8 cellular contexts compared by ENCODE assay signal in the genomic region with DNA sequence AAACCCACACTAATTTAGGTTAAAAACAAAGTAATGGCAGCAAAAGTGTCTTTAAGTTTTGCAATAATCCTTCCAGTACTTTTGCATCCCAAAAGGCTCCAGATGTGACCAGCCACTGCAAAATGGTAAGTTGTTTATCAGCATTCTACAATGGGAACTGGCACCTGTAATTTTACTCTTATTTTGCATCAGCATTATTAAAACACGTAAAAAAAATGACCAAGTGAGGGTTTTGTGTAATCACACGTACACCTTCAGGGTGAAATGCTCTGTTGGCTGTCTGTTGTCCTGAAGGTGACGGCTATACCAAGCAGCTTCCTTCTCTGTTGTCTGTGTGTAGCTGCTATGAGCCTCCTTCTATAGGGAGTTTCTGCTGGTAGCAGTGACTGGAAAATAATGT. TPM values are rescaled to one million over a fixed set of nuclear protein-coding genes. Genes with fewer than 3 reads are reported as not detected.
DNase-seq lines count a peak whose midpoint lies in the region; ATAC-seq, FAIRE-seq and TF ChIP-seq lines count a peak whose summit lies in the region.

No MANE protein-coding gene starts in this region.

- CTCF ChIA-PET in endothelial cell of umbilical vein (lab: Charles Lee), result interaction anchor here (1.0 to 3.8 kb wide), 8 partner anchors 8 to 378 kb away, joined by 3 to 27 read pairs (median 4); a partner anchor contains a TSS

- H3K36me3 ChIP-seq in endothelial cell of umbilical vein (ENCODE audit: control insufficient read depth in 2 of 2, extremely low read depth in 1 of 2, insufficient read depth in 2 of 2, low read length in 2 of 2), result no peaks in the 10 kb centered on the region

- peak overlapping the region; percentile 98 to 99 (median 98) for H3K27ac Mint-ChIP-seq in nephron
- no peak overlapping the region for H3K27ac Mint-ChIP-seq in activated T-helper 1 cell treated with anti-CD3 and anti-CD28 coated beads, Interleukin-12 subunit alpha, Interleukin-12 subunit beta, Interleukin-2, Interleukin-4 antibody, amounts not matched to agents 30 ng/mL and 10 ng/mL and 1 ng/mL, durations not matched to agents 14 hours and 24 hours and 36 hours

- H3K4me3 Mint-ChIP-seq in nephron, result peak overlapping the region; percentile 5 to 51 (median 20)
- H3K4me3 Mint-ChIP-seq in activated T-helper 1 cell treated with anti-CD3 and anti-CD28 coated beads, Interleukin-12 subunit alpha, Interleukin-12 subunit beta, Interleukin-2, Interleukin-4 antibody, amounts not matched to agents 30 ng/mL and 10 ng/mL and 1 ng/mL, durations not matched to agents 14 hours and 24 hours and 36 hours, result no peak overlapping the region

- H3K4me1 ChIP-seq in endothelial cell of umbilical vein (ENCODE audit: control insufficient read depth, extremely low read depth, insufficient read depth, low read length), result no peaks in the 10 kb centered on the region

- H4K20me1 ChIP-seq in endothelial cell of umbilical vein (replicated peaks; ENCODE audit: control insufficient read depth, extremely low read depth, insufficient read depth, low read length), result no peaks in the 10 kb centered on the region

- H3K27me3 Mint-ChIP-seq in nephron (ENCODE audit: low read depth), result no peaks in the 10 kb centered on the region
- no peaks in the 10 kb centered on the region for H3K27me3 Mint-ChIP-seq in activated T-helper 1 cell treated with anti-CD3 and anti-CD28 coated beads, Interleukin-12 subunit alpha, Interleukin-12 subunit beta, Interleukin-2, Interleukin-4 antibody, amounts not matched to agents 30 ng/mL and 10 ng/mL and 1 ng/mL, durations not matched to agents 14 hours and 24 hours and 36 hours (ENCODE audit: insufficient read depth)

- intact Hi-C loops in endothelial cell of umbilical vein (cut with micrococcal nuclease), result loop anchor here (1.0 kb wide), 3 partner anchors 37 to 363 kb away; a partner anchor contains a TSS
- intact Hi-C loops in activated T-helper 1 cell treated with anti-CD3 and anti-CD28 coated beads, Interleukin-12 subunit alpha, Interleukin-12 subunit beta, Interleukin-2, Interleukin-4 antibody, amounts not matched to agents 30 ng/mL and 10 ng/mL and 1 ng/mL, durations not matched to agents 14 hours and 24 hours and 36 hours (cut with micrococcal nuclease), result no loop called here

- H3K9ac ChIP-seq in endothelial cell of umbilical vein (replicated peaks; ENCODE audit: extremely low read depth, insufficient read depth, low read length), result no peak overlapping the region

- no peak for FAIRE-seq in endothelial cell of umbilical vein (lab: Jason Lieb, UNC)

- POLR2A ChIA-PET in endothelial cell of umbilical vein (lab: Charles Lee), result interaction anchor here (1.7 kb wide), 1 partner anchor 64 kb away, joined by 3 read pairs; no protein-coding TSS in a partner anchor

- H3K27me3 ChIP-seq in endothelial cell of umbilical vein (ENCODE audit: control insufficient read depth in 2 of 2, insufficient read depth in 2 of 2, low read length in 2 of 2), result no peaks in the 10 kb centered on the region

- no peaks in the 10 kb centered on the region for H3K9me1 ChIP-seq in endothelial cell of umbilical vein (replicated peaks; ENCODE audit: control insufficient read depth, extremely low read depth, insufficient read depth, low read length)

- no peak overlapping the region for H3K4me2 ChIP-seq in endothelial cell of umbilical vein (ENCODE audit: insufficient read depth, low read length)

- no peak overlapping the region for H2AFZ ChIP-seq in endothelial cell of umbilical vein (ENCODE audit: low read depth, low read length)

- no peaks in the 10 kb centered on the region for H3K79me2 ChIP-seq in endothelial cell of umbilical vein (ENCODE audit: control insufficient read depth, insufficient read depth, low read length)

- H3K9me3 Mint-ChIP-seq in nephron, result no peaks in the 10 kb centered on the region
- no peaks in the 10 kb centered on the region for H3K9me3 Mint-ChIP-seq in activated T-helper 1 cell treated with anti-CD3 and anti-CD28 coated beads, Interleukin-12 subunit alpha, Interleukin-12 subunit beta, Interleukin-2, Interleukin-4 antibody, amounts not matched to agents 30 ng/mL and 10 ng/mL and 1 ng/mL, durations not matched to agents 14 hours and 24 hours and 36 hours

- H3K27ac ChIP-seq in endothelial cell of umbilical vein (ENCODE audit: insufficient read depth, low read depth, low read length), result no peak overlapping the region

- TF ChIP-seq CTCF in endothelial cell of umbilical vein (IDR thresholded peaks at IDR 0.05; ENCODE audit: extremely low read depth in 1 of 2, insufficient read depth in 1 of 2, low read depth in 1 of 2, low read length in 2 of 2) (no peak), nephron (IDR thresholded peaks at IDR 0.05; ENCODE audit: unreplicated experiment in 3 of 3) (no peak)

- no peaks in the 10 kb centered on the region for H3K36me3 Mint-ChIP-seq in nephron (ENCODE audit: low read depth)
- no peaks in the 10 kb centered on the region for H3K36me3 Mint-ChIP-seq in activated T-helper 1 cell treated with anti-CD3 and anti-CD28 coated beads, Interleukin-12 subunit alpha, Interleukin-12 subunit beta, Interleukin-2, Interleukin-4 antibody, amounts not matched to agents 30 ng/mL and 10 ng/mL and 1 ng/mL, durations not matched to agents 14 hours and 24 hours and 36 hours (ENCODE audit: low read depth)

- no peak for ATAC-seq in GM21737 (IDR thresholded peaks at IDR 0.05; ENCODE audit: unreplicated experiment)

- DNase-seq in Ammon's horn (ENCODE audit: low spot score), result peak; percentile 59
- DNase-seq in NCI-H1105 treated with DMSO at 0.1 percent for 48 hours (lab: John Stamatoyannopoulos, UW), result peak; percentile 77
- peak; percentile 77 for DNase-seq in endothelial cell of umbilical vein (ENCODE audit: low read depth, low spot score)
- DNase-seq in activated T-helper 1 cell treated with anti-CD3 and anti-CD28 coated beads, Interleukin-12 subunit alpha, Interleukin-12 subunit beta, Interleukin-2, Interleukin-4 antibody, amounts not matched to agents 30 ng/mL and 10 ng/mL and 1 ng/mL, durations not matched to agents 14 hours and 24 hours and 36 hours (ENCODE audit: low spot score), result no peak
- no peak for DNase-seq in effector CD4-positive, alpha-beta T cell
- DNase-seq in HK-2 (ENCODE audit: unreplicated experiment), result no peak

- H3K4me3 ChIP-seq in endothelial cell of umbilical vein (replicated peaks in 1 of 3; ENCODE audit: insufficient read depth in 1 of 3, low read depth in 1 of 3, low read length in 3 of 3), result no peak overlapping the region

- dilution Hi-C loops in endothelial cell of umbilical vein (cut with MboI; ENCODE audit: extremely low pct_ligation_motif_present, low sequenced_read_pairs), result no loop called here

- H3K4me1 Mint-ChIP-seq in nephron, result peaks cover 46% of the 10 kb centered on the region
- H3K4me1 Mint-ChIP-seq in activated T-helper 1 cell treated with anti-CD3 and anti-CD28 coated beads, Interleukin-12 subunit alpha, Interleukin-12 subunit beta, Interleukin-2, Interleukin-4 antibody, amounts not matched to agents 30 ng/mL and 10 ng/mL and 1 ng/mL, durations not matched to agents 14 hours and 24 hours and 36 hours (ENCODE audit: low read depth), result peaks cover 7% of the 10 kb centered on the region

- H3K9me3 ChIP-seq in endothelial cell of umbilical vein (replicated peaks; ENCODE audit: control insufficient read depth, insufficient read depth, low read length), result no peaks in the 10 kb centered on the region

- BruUV-seq in endothelial cell of umbilical vein (replicated peaks; lab: Mats Ljungman, UMichigan), result no TSS peak

- no peak for TF ChIP-seq POLR2A in endothelial cell of umbilical vein (IDR thresholded peaks at IDR 0.05; ENCODE audit: low read depth, low read length)

TF ChIP-seq in endothelial cell of umbilical vein, 7 proteins besides CTCF, POLR2A, EP300 and RAD21:
- TF ChIP-seq GATA2 (IDR thresholded peaks at IDR 0.05; ENCODE audit: insufficient read depth, insufficient read length, low read depth, low read length) (no peak), FOS (IDR thresholded peaks at IDR 0.05; ENCODE audit: borderline replicate concordance, insufficient read depth, low read length) (no peak), JUN (IDR thresholded peaks at IDR 0.05; ENCODE audit: borderline replicate concordance, insufficient read depth, insufficient read length, low read depth) (no peak), MYC (IDR thresholded peaks at IDR 0.05; ENCODE audit: low read depth, low read length) (no peak), EZH2 (IDR thresholded peaks at IDR 0.05; ENCODE audit: borderline replicate concordance, low read depth, low read length, severe bottlenecking) (no peak), POLR2AphosphoS5 (IDR thresholded peaks at IDR 0.05; ENCODE audit: insufficient read depth, low read depth, low read length) (no peak)
- TF ChIP-seq, protein P1, sequence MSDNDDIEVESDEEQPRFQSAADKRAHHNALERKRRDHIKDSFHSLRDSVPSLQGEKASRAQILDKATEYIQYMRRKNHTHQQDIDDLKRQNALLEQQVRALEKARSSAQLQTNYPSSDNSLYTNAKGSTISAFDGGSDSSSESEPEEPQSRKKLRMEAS (IDR thresholded peaks at IDR 0.05; ENCODE audit: insufficient read depth, insufficient read length), result no peak

RNA-seq across cellular contexts. Expression of a gene that starts 36.9 kb away (rescaled TPM):
- total RNA-seq in endothelial cell of umbilical vein, result 7.9 and 9.6 TPM in 2 replicates
- polyA plus RNA-seq in endothelial cell of umbilical vein, result 11.3 and 11.5 TPM in 2 replicates
- 14.5 and 14.9 TPM in 2 replicates for polyA plus RNA-seq in endothelial cell of umbilical vein (2011; cell fraction: cytosol; rRNA removed)
- 19.1 and 23.3 TPM in 2 replicates for polyA plus RNA-seq in endothelial cell of umbilical vein (2011; cell fraction: nucleus; rRNA removed)
- 9.3 and 10.5 TPM in 2 replicates for polyA plus RNA-seq in endothelial cell of umbilical vein (2012)
- 15.7 and 16.4 TPM in 2 replicates for polyA minus RNA-seq in endothelial cell of umbilical vein
- polyA minus RNA-seq in endothelial cell of umbilical vein (2011; cell fraction: cytosol; rRNA and poly(A)+ RNA removed), result 5.9 TPM
- 16.5 and 21.1 TPM in 2 replicates for polyA minus RNA-seq in endothelial cell of umbilical vein (2011; cell fraction: nucleus; rRNA and poly(A)+ RNA removed)
- total RNA-seq in activated T-helper 1 cell treated with anti-CD3 and anti-CD28 coated beads, Interleukin-12 subunit alpha, Interleukin-12 subunit beta, Interleukin-2, Interleukin-4 antibody, amounts not matched to agents 30 ng/mL and 10 ng/mL and 1 ng/mL, durations not matched to agents 14 hours and 24 hours and 36 hours, result 8.4 and 12.7 TPM in 2 replicates

Comparison
In these comparisons a context has a peak if more than half of its experiments do, and no peak if none do; other contexts are left out.
1. DNase-seq: peak in Ammon's horn (single experiment), NCI-H1105 treated with DMSO at 0.1 percent for 48 hours (single experiment) and endothelial cell of umbilical vein (single experiment); none in activated T-helper 1 cell treated with anti-CD3 and anti-CD28 coated beads, Interleukin-12 subunit alpha, Interleukin-12 subunit beta, Interleukin-2, Interleukin-4 antibody, amounts not matched to agents 30 ng/mL and 10 ng/mL and 1 ng/mL, durations not matched to agents 14 hours and 24 hours and 36 hours (single experiment), effector CD4-positive, alpha-beta T cell (single experiment) and HK-2 (single experiment).